ENCODE assay signal across 19 cellular contexts in genomic region chr16:85991856-85992255, GRCh38.
DNase-seq lines count a peak whose midpoint lies in the region; ATAC-seq, FAIRE-seq and TF ChIP-seq lines count a peak whose summit lies in the region.
"Had no signal": no experiment of that assay in that cellular context is flagged by ENCODE, and none has a peak within 500 bp of the region (broad histone marks: within the 10 kb centered on the region; RNA-seq: fewer than 3 reads in every experiment).

No MANE protein-coding gene starts in this region.

- H3K9me3 ChIP-seq in GM12878 (replicated peaks; ENCODE audit: control insufficient read depth, insufficient read depth, low read length), result no peaks in the 10 kb centered on the region
- H3K9me3 ChIP-seq: A549 had no signal

- DNase-seq in activated effector memory CD4-positive, alpha-beta T cell treated with anti-CD3 and anti-CD28 coated beads, Interleukin-2, amount 50 U/mL, for 16 hours, result peak; percentile 36
- no peak for DNase-seq in activated effector memory CD4-positive, alpha-beta T cell treated with Interleukin-2 at 50 U/mL for 16 hours
- DNase-seq in HFFc6 (no peak), GM12878 (ENCODE audit: low read depth, low spot score) (no peak), NCI-H146 treated with DMSO at 0.1 percent for 48 hours (lab: John Stamatoyannopoulos, UW; ENCODE audit: unreplicated experiment) (no peak), DMS53 (lab: John Stamatoyannopoulos, UW) (no peak)
- no peak for DNase-seq in stimulated activated effector memory CD8-positive, alpha-beta T cell treated with anti-CD3 and anti-CD28 coated beads, Interleukin-12 subunit alpha, Interleukin-12 subunit beta, amount 100 ng/mL, for 72 hours (ENCODE audit: low spot score in 2 of 2)
- DNase-seq: Calu3, DMS79, GDM1, NCI-H1092, NCI-H1694, NCI-H2107, NCI-H748 treated with DMSO at 0.1 percent for 48 hours had no signal

- H3K9me3 Mint-ChIP-seq in HFFc6, result no peaks in the 10 kb centered on the region
- H3K9me3 Mint-ChIP-seq in stimulated activated effector memory CD8-positive, alpha-beta T cell treated with anti-CD3 and anti-CD28 coated beads, Interleukin-12 subunit alpha, Interleukin-12 subunit beta, amount 100 ng/mL, for 72 hours, result no peaks in the 10 kb centered on the region
- H3K9me3 Mint-ChIP-seq: CD4-positive, alpha-beta T cell had no signal

- 100% methylated on average over 5 of the region's 5 CpGs for WGBS in GM12878 (ENCODE audit: insufficient coverage, insufficient replicate concordance, low lambda C conversion rate, missing lambda C conversion rate)

- CTCF ChIA-PET in GM12878 (lab: Yijun Ruan, JAX), result interaction anchor here (0.6 to 12.2 kb wide), 8 partner anchors 22 to 170 kb away, joined by 3 to 337 read pairs (median 10); partner anchors contain the start of gene IRF8

- no peaks in the 10 kb centered on the region for H3K36me3 Mint-ChIP-seq in HFFc6 (ENCODE audit: low read depth)
- H3K36me3 Mint-ChIP-seq in stimulated activated effector memory CD8-positive, alpha-beta T cell treated with anti-CD3 and anti-CD28 coated beads, Interleukin-12 subunit alpha, Interleukin-12 subunit beta, amount 100 ng/mL, for 72 hours, result no peaks in the 10 kb centered on the region

- H3K79me2 ChIP-seq in GM12878 (ENCODE audit: control insufficient read depth, insufficient read depth, low read length), result peaks cover 15% of the 10 kb centered on the region

- 0 out of 2 replicates have a peak overlapping the region, but pooled peaks have one; percentile 25 for H3K9ac ChIP-seq in GM12878 (ENCODE audit: control insufficient read depth, insufficient read depth, low read length)
- H3K9ac ChIP-seq: KMS-11 had no signal

- H2AFZ ChIP-seq in GM12878 (ENCODE audit: control insufficient read depth, low read depth, low read length), result no peak overlapping the region

- H3K27ac ChIP-seq in GM12878 (ENCODE audit: control insufficient read depth, insufficient read depth), result peak overlapping the region; percentile 100
- H3K27ac ChIP-seq: A549, KMS-11 had no signal

- RAD21 ChIA-PET in GM12878 (lab: Charles Lee; ENCODE audit: unreplicated experiment), result interaction anchor here (2.2 to 8.2 kb wide), 5 partner anchors 10 to 171 kb away, joined by 10 to 194 read pairs (median 157); partner anchors contain the start of gene IRF8

- no peaks in the 10 kb centered on the region for H3K27me3 ChIP-seq in GM12878 (replicated peaks in 1 of 2; ENCODE audit: control insufficient read depth in 2 of 2, insufficient read depth in 2 of 2, low read length in 1 of 2)

- H3K4me1 ChIP-seq in GM12878 (ENCODE audit: control insufficient read depth, insufficient read depth, low read length), result peaks cover 93% of the 10 kb centered on the region
- H3K4me1 ChIP-seq: A549 had no signal

- no peaks in the 10 kb centered on the region for H3K36me3 ChIP-seq in GM12878 (ENCODE audit: control insufficient read depth in 2 of 2, insufficient read depth in 2 of 2, low read length in 1 of 2)

- no TSS peak for BruUV-seq in GM12878 (replicated peaks; lab: Mats Ljungman, UMichigan)

- intact Hi-C loops in GM12878 (cut with micrococcal nuclease; ENCODE audit: unreplicated experiment), result no loop called here

- TF ChIP-seq RAD21 in GM12878 (IDR thresholded peaks at IDR 0.05; ENCODE audit: insufficient read depth, low read depth, low read length), result no peak

- TF ChIP-seq CTCF in HFFc6 (IDR thresholded peaks at IDR 0.05), result peak; percentile 61
- no peak for TF ChIP-seq CTCF in GM12878 (IDR thresholded peaks at IDR 0.05 in 2 of 3, conservative IDR thresholded peaks at IDR 0.05 in 1 of 3; ENCODE audit: control insufficient read depth in 2 of 3, extremely low read depth in 1 of 3, insufficient read depth in 1 of 3, low read depth in 3 of 3, low read length in 3 of 3)

- H3K4me1 Mint-ChIP-seq in HFFc6 (ENCODE audit: low read depth), result no peaks in the 10 kb centered on the region
- peaks cover 40% of the 10 kb centered on the region for H3K4me1 Mint-ChIP-seq in stimulated activated effector memory CD8-positive, alpha-beta T cell treated with anti-CD3 and anti-CD28 coated beads, Interleukin-12 subunit alpha, Interleukin-12 subunit beta, amount 100 ng/mL, for 72 hours

- H3K27ac Mint-ChIP-seq in HFFc6, result no peak overlapping the region
- H3K27ac Mint-ChIP-seq in stimulated activated effector memory CD8-positive, alpha-beta T cell treated with anti-CD3 and anti-CD28 coated beads, Interleukin-12 subunit alpha, Interleukin-12 subunit beta, amount 100 ng/mL, for 72 hours, result peak overlapping the region; percentile 52
- H3K27ac Mint-ChIP-seq: CD4-positive, alpha-beta T cell had no signal

- TF ChIP-seq POLR2A in GM12878 (IDR thresholded peaks at IDR 0.05; ENCODE audit: low read depth, low read length), result no peak

- no peaks in the 10 kb centered on the region for H4K20me1 ChIP-seq in GM12878 (ENCODE audit: control insufficient read depth, insufficient read depth)

- H3K4me3 ChIP-seq in GM12878, result no peak overlapping the region
- H3K4me3 ChIP-seq: A549 had no signal

- H3K4me2 ChIP-seq in GM12878 (ENCODE audit: control insufficient read depth, insufficient read depth), result peak overlapping the region; percentile 97; the same call in 1 of the 2 replicates
- H3K4me2 ChIP-seq: A549, KMS-11 had no signal

- H3K27me3 Mint-ChIP-seq in HFFc6 (ENCODE audit: insufficient read depth), result peaks cover 65% of the 10 kb centered on the region

- SMC1A ChIA-PET in GM12878 (lab: Charles Lee; ENCODE audit: uncharacterized antibody, unreplicated experiment), result interaction anchor here (1.0 to 18.6 kb wide), 6 partner anchors 11 to 170 kb away, joined by 3 to 338 read pairs (median 108); partner anchors contain the start of gene IRF8

- H3K4me3 Mint-ChIP-seq in HFFc6, result no peak overlapping the region
- no peak overlapping the region for H3K4me3 Mint-ChIP-seq in stimulated activated effector memory CD8-positive, alpha-beta T cell treated with anti-CD3 and anti-CD28 coated beads, Interleukin-12 subunit alpha, Interleukin-12 subunit beta, amount 100 ng/mL, for 72 hours
- H3K4me3 Mint-ChIP-seq: CD4-positive, alpha-beta T cell had no signal

- FAIRE-seq in GM12878 (lab: Jason Lieb, UNC), result no peak
- FAIRE-seq: A549 had no signal

- in situ Hi-C loops in GM12878 (cut with MboI), result no loop called here

- POLR2A ChIA-PET in GM12878 (lab: Charles Lee), result interaction anchor here (1.1 to 3.6 kb wide), 4 partner anchors 10 to 89 kb away, joined by 3 to 28 read pairs (median 7); no protein-coding TSS in a partner anchor

- TF ChIP-seq EP300 in GM12878 (IDR thresholded peaks at IDR 0.05; ENCODE audit: borderline replicate concordance in 1 of 2, control insufficient read depth in 1 of 2, low read depth in 2 of 2, low read length in 2 of 2), result no peak

- no peak for ATAC-seq in GM12878
- ATAC-seq in stimulated activated effector memory CD8-positive, alpha-beta T cell treated with anti-CD3 and anti-CD28 coated beads, Interleukin-12 subunit alpha, Interleukin-12 subunit beta, amount 100 ng/mL, for 72 hours, result no peak
- ATAC-seq: A549, Panc1, Right ventricle myocardium inferior had no signal

TF ChIP-seq in GM12878, 131 proteins besides CTCF, POLR2A, EP300 and RAD21 (continues in another document):
- TF ChIP-seq CREM (IDR thresholded peaks at IDR 0.05; ENCODE audit: low read depth) (no peak), MYC (IDR thresholded peaks at IDR 0.05; ENCODE audit: insufficient read depth, insufficient read length, insufficient replicate concordance, low read length, severe bottlenecking) (no peak), PBX3 (IDR thresholded peaks at IDR 0.05; ENCODE audit: insufficient replicate concordance, low read depth, low read length) (no peak), HDAC2 (IDR thresholded peaks at IDR 0.05) (no peak), TCF12 (IDR thresholded peaks at IDR 0.05; ENCODE audit: low read depth, low read length) (no peak), NFXL1 (IDR thresholded peaks at IDR 0.05; ENCODE audit: borderline replicate concordance) (no peak), ZNF207 (IDR thresholded peaks at IDR 0.05; ENCODE audit: borderline replicate concordance) (no peak), HDAC6 (IDR thresholded peaks at IDR 0.05; ENCODE audit: unreplicated experiment) (no peak), TAF1 (IDR thresholded peaks at IDR 0.05; ENCODE audit: borderline replicate concordance, low read depth, low read length) (no peak), RCOR1 (conservative IDR thresholded peaks at IDR 0.05; ENCODE audit: low read depth, low read length) (no peak), KAT2A (conservative IDR thresholded peaks at IDR 0.05; ENCODE audit: control insufficient read depth, low read depth, low read length) (no peak)
- TF ChIP-seq, protein P1, sequence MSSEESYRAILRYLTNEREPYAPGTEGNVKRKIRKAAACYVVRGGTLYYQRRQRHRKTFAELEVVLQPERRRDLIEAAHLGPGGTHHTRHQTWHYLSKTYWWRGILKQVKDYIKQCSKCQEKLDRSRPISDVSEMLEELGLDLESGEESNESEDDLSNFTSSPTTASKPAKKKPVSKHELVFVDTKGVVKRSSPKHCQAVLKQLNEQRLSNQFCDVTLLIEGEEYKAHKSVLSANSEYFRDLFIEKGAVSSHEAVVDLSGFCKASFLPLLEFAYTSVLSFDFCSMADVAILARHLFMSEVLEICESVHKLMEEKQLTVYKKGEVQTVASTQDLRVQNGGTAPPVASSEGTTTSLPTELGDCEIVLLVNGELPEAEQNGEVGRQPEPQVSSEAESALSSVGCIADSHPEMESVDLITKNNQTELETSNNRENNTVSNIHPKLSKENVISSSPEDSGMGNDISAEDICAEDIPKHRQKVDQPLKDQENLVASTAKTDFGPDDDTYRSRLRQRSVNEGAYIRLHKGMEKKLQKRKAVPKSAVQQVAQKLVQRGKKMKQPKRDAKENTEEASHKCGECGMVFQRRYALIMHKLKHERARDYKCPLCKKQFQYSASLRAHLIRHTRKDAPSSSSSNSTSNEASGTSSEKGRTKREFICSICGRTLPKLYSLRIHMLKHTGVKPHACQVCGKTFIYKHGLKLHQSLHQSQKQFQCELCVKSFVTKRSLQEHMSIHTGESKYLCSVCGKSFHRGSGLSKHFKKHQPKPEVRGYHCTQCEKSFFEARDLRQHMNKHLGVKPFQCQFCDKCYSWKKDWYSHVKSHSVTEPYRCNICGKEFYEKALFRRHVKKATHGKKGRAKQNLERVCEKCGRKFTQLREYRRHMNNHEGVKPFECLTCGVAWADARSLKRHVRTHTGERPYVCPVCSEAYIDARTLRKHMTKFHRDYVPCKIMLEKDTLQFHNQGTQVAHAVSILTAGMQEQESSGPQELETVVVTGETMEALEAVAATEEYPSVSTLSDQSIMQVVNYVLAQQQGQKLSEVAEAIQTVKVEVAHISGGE (CRISPR knock-in tag; IDR thresholded peaks at IDR 0.05), result no peak
